Comparison of ENCODE assay signal across 9 cellular contexts in the genomic region with DNA sequence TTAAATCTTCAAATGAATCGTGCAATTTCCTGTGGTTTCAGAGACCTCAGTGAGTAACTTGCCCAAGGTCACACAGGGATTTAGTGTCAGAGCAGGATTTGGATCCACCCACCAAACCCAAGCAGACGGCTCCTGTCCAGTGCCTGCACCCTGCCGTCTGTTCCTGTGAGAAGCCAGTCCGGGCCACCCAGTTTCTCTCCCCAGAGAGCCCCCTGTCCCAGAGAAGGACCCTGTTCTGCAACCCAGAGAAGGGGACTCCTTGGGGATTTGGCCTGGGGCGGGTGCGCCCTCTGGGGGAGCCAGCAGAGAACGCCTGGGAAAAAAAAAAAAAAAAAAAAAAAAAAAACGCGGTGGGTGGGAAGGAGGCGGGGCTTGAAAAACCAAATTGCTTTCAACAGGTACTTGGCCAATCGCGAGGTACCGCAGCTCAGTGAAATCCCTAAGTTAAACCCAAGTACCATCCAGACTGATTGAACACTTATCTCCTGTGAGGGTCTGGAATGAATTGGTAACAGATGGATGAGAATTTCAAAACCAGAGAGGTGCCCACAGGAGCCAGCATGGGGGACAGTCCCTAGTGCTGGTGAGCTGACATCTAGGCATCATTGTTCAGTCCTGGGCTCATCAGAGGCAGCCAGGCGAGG. TPM values are rescaled to one million over a fixed set of nuclear protein-coding genes. Genes with fewer than 3 reads are reported as not detected.
DNase-seq lines count a peak whose midpoint lies in the region; ATAC-seq and TF ChIP-seq lines count a peak whose summit lies in the region.
"Had no signal": no experiment of that assay in that cellular context is flagged by ENCODE, and none has a peak within 500 bp of the region (broad histone marks: within the 10 kb centered on the region; RNA-seq: fewer than 3 reads in every experiment).

No MANE protein-coding gene starts in this region.

- H3K9me3 Mint-ChIP-seq in H9: peaks cover 13% of the 10 kb centered on the region in 2 experiments
- H3K9me3 Mint-ChIP-seq in activated T-helper 2 cell treated with anti-CD3 and anti-CD28 coated beads, Interferon-gamma antibody, Interleukin-2, Interleukin-4, amounts not matched to agents 10 μg/mL and 5 μg/mL and 100 μg/mL, durations not matched to agents 14 hours and 24 hours and 36 hours: peaks cover 17% of the 10 kb centered on the region
- H3K9me3 Mint-ChIP-seq: IgD-negative memory B cell had no signal

- H3K18ac ChIP-seq in H9 (ENCODE audit: insufficient read length, low read depth, low read length): no peak overlapping the region

- H3K4me2 ChIP-seq in BLaER1 (peak overlapping the region; percentile 29; the same call in 1 of the 2 replicates), H9 (ENCODE audit: insufficient read depth, insufficient read length, low read length) (peak overlapping the region; percentile 45), OCI-LY1 (ENCODE audit: low read length) (peak overlapping the region; percentile 24; the same call in 1 of the 2 replicates)

- peaks cover 0 to 7% (median 4%) of the 10 kb centered on the region in 3 experiments; a peak in 4 of 7 replicates for H3K36me3 Mint-ChIP-seq in H9 (ENCODE audit: insufficient read depth in 1 of 3, low read depth in 3 of 3)
- peaks cover 10% of the 10 kb centered on the region for H3K36me3 Mint-ChIP-seq in activated T-helper 2 cell treated with anti-CD3 and anti-CD28 coated beads, Interferon-gamma antibody, Interleukin-2, Interleukin-4, amounts not matched to agents 10 μg/mL and 5 μg/mL and 100 μg/mL, durations not matched to agents 14 hours and 24 hours and 36 hours (ENCODE audit: low read depth)
- H3K36me3 Mint-ChIP-seq: IgD-negative memory B cell had no signal

- H3K36me3 ChIP-seq in BLaER1: no peaks in the 10 kb centered on the region
- no peaks in the 10 kb centered on the region for H3K36me3 ChIP-seq in OCI-LY1 (ENCODE audit: insufficient read depth, low read length)
- H3K36me3 ChIP-seq in rectal smooth muscle tissue (ENCODE audit: control insufficient read depth, insufficient read depth, low read length): no peaks in the 10 kb centered on the region

- H3K14ac ChIP-seq in H9 (ENCODE audit: insufficient read depth, low read length): no peak overlapping the region

- H3K23me2 ChIP-seq in H9 (ENCODE audit: insufficient read length, low read depth, low read length, poor library complexity, severe bottlenecking): no peaks in the 10 kb centered on the region

- H2AK5ac ChIP-seq in H9 (ENCODE audit: insufficient read length, low read length): no peak overlapping the region

- no peak overlapping the region for H2BK120ac ChIP-seq in H9 (ENCODE audit: low read depth, low read length, poor library complexity, severe bottlenecking)

- no peak overlapping the region for H4K8ac ChIP-seq in H9 (replicated peaks; ENCODE audit: insufficient read length, low read depth, low read length)

- no peak overlapping the region for H3T11ph ChIP-seq in H9 (ENCODE audit: low read length)

- no peak overlapping the region for H2BK20ac ChIP-seq in H9 (ENCODE audit: low read depth, low read length, poor library complexity, severe bottlenecking)

- H3K79me2 ChIP-seq in H9 (ENCODE audit: insufficient read depth, low read length) (no peaks in the 10 kb centered on the region), OCI-LY1 (ENCODE audit: insufficient read depth, low read length) (no peaks in the 10 kb centered on the region)

- no peak overlapping the region for H2BK5ac ChIP-seq in H9 (ENCODE audit: insufficient read length, low read length)

- H3K9me3 ChIP-seq in BLaER1: peaks cover 6% of the 10 kb centered on the region
- H3K9me3 ChIP-seq in H9 (ENCODE audit: control insufficient read depth, low read depth, low read length): peaks cover 7% of the 10 kb centered on the region
- 0 out of 2 replicates have a peak, but pooled peaks cover 2% of the 10 kb centered on the region for H3K9me3 ChIP-seq in OCI-LY1 (ENCODE audit: low read length)

- H3K79me1 ChIP-seq in H9 (ENCODE audit: insufficient read depth, low read depth, low read length, poor library complexity, severe bottlenecking): no peaks in the 10 kb centered on the region

- no peak overlapping the region for H3K27ac Mint-ChIP-seq in H9
- no peak overlapping the region for H3K27ac Mint-ChIP-seq in activated T-helper 2 cell treated with anti-CD3 and anti-CD28 coated beads, Interferon-gamma antibody, Interleukin-2, Interleukin-4, amounts not matched to agents 10 μg/mL and 5 μg/mL and 100 μg/mL, durations not matched to agents 14 hours and 24 hours and 36 hours

- H3K4me1 ChIP-seq in BLaER1 (peaks cover 10% of the 10 kb centered on the region), H9 (ENCODE audit: insufficient read depth, low read length) (peaks cover 3% of the 10 kb centered on the region; the same call in 1 of the 2 replicates), OCI-LY1 (ENCODE audit: insufficient read depth, low read length, severe bottlenecking) (no peaks in the 10 kb centered on the region), rectal smooth muscle tissue (ENCODE audit: control insufficient read depth, insufficient read depth, low read length) (peaks cover 2% of the 10 kb centered on the region)

- H3K4me3 Mint-ChIP-seq in H9: peak overlapping the region in 1 of 2 experiments; percentile 58; a peak in 2 of 5 replicates
- no peak overlapping the region for H3K4me3 Mint-ChIP-seq in activated T-helper 2 cell treated with anti-CD3 and anti-CD28 coated beads, Interferon-gamma antibody, Interleukin-2, Interleukin-4, amounts not matched to agents 10 μg/mL and 5 μg/mL and 100 μg/mL, durations not matched to agents 14 hours and 24 hours and 36 hours (ENCODE audit: low read depth)

- no peak overlapping the region for H2BK15ac ChIP-seq in H9 (ENCODE audit: low read depth, low read length)

- H2AFZ ChIP-seq in H9 (ENCODE audit: low read length) (peak overlapping the region; percentile 79), OCI-LY1 (ENCODE audit: low read length) (no peak overlapping the region)

- H3K27ac ChIP-seq in BLaER1 (no peak overlapping the region), H9 (ENCODE audit: insufficient read length, low read depth, low read length) (no peak overlapping the region), OCI-LY1 (ENCODE audit: low read depth, low read length, poor library complexity, severe bottlenecking) (no peak overlapping the region), rectal smooth muscle tissue (ENCODE audit: low read depth, low read length) (no peak overlapping the region)

- H4K91ac ChIP-seq in H9 (ENCODE audit: insufficient read length, low read depth, low read length): no peak overlapping the region

- TF ChIP-seq CTCF in H9 (conservative IDR thresholded peaks at IDR 0.05) (peak; percentile 80), OCI-LY1 (IDR thresholded peaks at IDR 0.05; ENCODE audit: low read length) (peak; percentile 69)

- no CpG with 5 or more reads among the region's 14 CpGs for WGBS in H9 (ENCODE audit: extremely low coverage, insufficient read length, low lambda C conversion rate)

- H2BK12ac ChIP-seq in H9 (ENCODE audit: insufficient read length, low read depth, low read length): no peak overlapping the region

- H4K20me1 ChIP-seq in BLaER1 (no peaks in the 10 kb centered on the region), H9 (ENCODE audit: control insufficient read depth, insufficient read depth, insufficient read length) (no peaks in the 10 kb centered on the region), OCI-LY1 (ENCODE audit: insufficient read depth, low read length) (no peaks in the 10 kb centered on the region)

- no peaks in the 10 kb centered on the region for H3K27me3 ChIP-seq in BLaER1
- no peaks in the 10 kb centered on the region for H3K27me3 ChIP-seq in H9 (ENCODE audit: insufficient read depth, low read length)
- no peaks in the 10 kb centered on the region for H3K27me3 ChIP-seq in OCI-LY1 (ENCODE audit: insufficient read depth, low read length)
- no peaks in the 10 kb centered on the region for H3K27me3 ChIP-seq in rectal smooth muscle tissue (ENCODE audit: control insufficient read depth, insufficient read depth, low read length)

- DNase-seq in H9 (peak; percentile 79), head of caudate nucleus (peak in 39 of 42 donors; percentile 16 to 77 (median 47))
- DNase-seq in activated T-helper 2 cell treated with anti-CD3 and anti-CD28 coated beads, Interferon-gamma antibody, Interleukin-2, Interleukin-4, amounts not matched to agents 10 μg/mL and 5 μg/mL and 100 μg/mL, durations not matched to agents 14 hours and 24 hours and 36 hours (ENCODE audit: low spot score): peak; percentile 16

- peaks cover 9% of the 10 kb centered on the region in 2 experiments for H3K4me1 Mint-ChIP-seq in H9
- H3K4me1 Mint-ChIP-seq in activated T-helper 2 cell treated with anti-CD3 and anti-CD28 coated beads, Interferon-gamma antibody, Interleukin-2, Interleukin-4, amounts not matched to agents 10 μg/mL and 5 μg/mL and 100 μg/mL, durations not matched to agents 14 hours and 24 hours and 36 hours (ENCODE audit: low read depth): peaks cover 29% of the 10 kb centered on the region

- no peak overlapping the region for H3K9ac ChIP-seq in BLaER1
- H3K9ac ChIP-seq in H9 (ENCODE audit: extremely low read depth, insufficient read length, low read length): no peak overlapping the region
- H3K9ac ChIP-seq in OCI-LY1 (ENCODE audit: low read length): no peak overlapping the region
- H3K9ac ChIP-seq in rectal smooth muscle tissue (ENCODE audit: low read length): no peak overlapping the region

- no peak overlapping the region for H3K4me3 ChIP-seq in BLaER1
- no peak overlapping the region for H3K4me3 ChIP-seq in OCI-LY1 (ENCODE audit: low read depth, low read length, poor library complexity, severe bottlenecking)
- peak overlapping the region; percentile 22 for H3K4me3 ChIP-seq in rectal smooth muscle tissue (ENCODE audit: low read length)

- intact Hi-C loops in activated T-helper 2 cell treated with anti-CD3 and anti-CD28 coated beads, Interferon-gamma antibody, Interleukin-2, Interleukin-4, amounts not matched to agents 10 μg/mL and 5 μg/mL and 100 μg/mL, durations not matched to agents 14 hours and 24 hours and 36 hours (cut with micrococcal nuclease): loop anchor here (5.0 kb wide), 1 partner anchor 146 kb away; no protein-coding TSS in a partner anchor
- intact Hi-C loops in head of caudate nucleus (cut with DNase I): loop anchor here (10.0 kb wide), 1 partner anchor 154 kb away; no protein-coding TSS in a partner anchor

- H3F3A ChIP-seq in OCI-LY1 (ENCODE audit: insufficient read depth, low read length): no peaks in the 10 kb centered on the region

- H3K9me2 ChIP-seq in OCI-LY1 (ENCODE audit: low read depth, low read length): no peaks in the 10 kb centered on the region

- no peak overlapping the region for H3K56ac ChIP-seq in H9 (ENCODE audit: insufficient read length, low read depth, low read length)

- no peak overlapping the region for H3K4ac ChIP-seq in H9 (ENCODE audit: low read depth, low read length)

- peaks cover 4% of the 10 kb centered on the region for H3K27me3 Mint-ChIP-seq in H9 (ENCODE audit: low read depth)
- H3K27me3 Mint-ChIP-seq in activated T-helper 2 cell treated with anti-CD3 and anti-CD28 coated beads, Interferon-gamma antibody, Interleukin-2, Interleukin-4, amounts not matched to agents 10 μg/mL and 5 μg/mL and 100 μg/mL, durations not matched to agents 14 hours and 24 hours and 36 hours (ENCODE audit: low read depth): peaks cover 4% of the 10 kb centered on the region
- H3K27me3 Mint-ChIP-seq: IgD-negative memory B cell had no signal

- ATAC-seq in GM21786 (IDR thresholded peaks at IDR 0.05; ENCODE audit: unreplicated experiment) (no peak), GM18861 (IDR thresholded peaks at IDR 0.05; ENCODE audit: unreplicated experiment) (no peak)

- no peak overlapping the region for H3K23ac ChIP-seq in H9 (ENCODE audit: insufficient read length, low read depth, low read length)

- no peak overlapping the region for H4K5ac ChIP-seq in H9 (ENCODE audit: insufficient read length, low read depth, low read length)

RNA-seq across cellular contexts. Expression of a gene that starts 30.9 kb away (rescaled TPM):
- total RNA-seq in H9 (2021): 0.66 and 1.3 TPM in 2 replicates
- 0.62 and 0.71 TPM in 2 replicates for total RNA-seq in activated T-helper 2 cell treated with anti-CD3 and anti-CD28 coated beads, Interferon-gamma antibody, Interleukin-2, Interleukin-4, amounts not matched to agents 10 μg/mL and 5 μg/mL and 100 μg/mL, durations not matched to agents 14 hours and 24 hours and 36 hours

Comparison
In these comparisons a context has a peak if more than half of its experiments do, and no peak if none do; other contexts are left out.
1. DNase-seq: peak in every context shown above with its lines; median percentile 79 in H9; 47 in head of caudate nucleus; 16 in activated T-helper 2 cell treated with anti-CD3 and anti-CD28 coated beads, Interferon-gamma antibody, Interleukin-2, Interleukin-4, amounts not matched to agents 10 μg/mL and 5 μg/mL and 100 μg/mL, durations not matched to agents 14 hours and 24 hours and 36 hours.